Comparison of ENCODE assay signal across 24 cellular contexts in the genomic region with DNA sequence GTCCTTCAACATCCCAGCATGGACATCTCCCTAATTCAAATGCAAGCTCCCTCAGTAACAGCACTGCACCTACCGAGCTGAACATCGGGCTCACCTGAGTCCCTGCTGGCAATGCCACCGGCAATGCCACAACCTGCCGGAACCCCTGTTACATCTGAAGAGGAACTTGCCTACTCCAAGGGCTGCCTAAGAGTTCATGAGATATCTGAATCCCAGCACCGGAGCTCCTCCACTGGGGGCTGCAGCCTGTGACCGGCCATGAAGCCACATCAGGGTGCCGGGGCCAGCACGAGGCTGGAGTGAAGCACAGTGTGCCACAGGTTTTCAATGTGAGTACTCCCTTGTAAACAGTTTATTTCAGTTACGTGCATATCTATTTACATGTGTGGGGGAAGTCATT.
A peak's percentile ranks its signal among the peaks of the same experiment; 100 is the strongest.
DNase-seq lines count a peak whose midpoint lies in the region; ATAC-seq lines count a peak whose summit lies in the region.
"Had no signal": no experiment of that assay in that cellular context is flagged by ENCODE, and none has a peak within 500 bp of the region (broad histone marks: within the 10 kb centered on the region; RNA-seq: fewer than 3 reads in every experiment).

No MANE protein-coding gene starts in this region.

- CTCF ChIA-PET in activated CD4-positive, alpha-beta memory T cell treated with anti-CD3 and anti-CD28 coated beads for 36 hours (lab: Charles Lee) = interaction anchor here (1.4 kb wide), 1 partner anchor 18 kb away, joined by 3 read pairs; no protein-coding TSS in a partner anchor

- no peaks in the 10 kb centered on the region for H3K27me3 Mint-ChIP-seq in activated CD4-positive, alpha-beta memory T cell treated with anti-CD3 and anti-CD28 coated beads for 36 hours
- H3K27me3 Mint-ChIP-seq in effector memory CD8-positive, alpha-beta T cell = no peaks in the 10 kb centered on the region
- H3K27me3 Mint-ChIP-seq in stimulated activated memory B cell treated with anti-CD40 and anti-IgM and Interleukin-4, amounts not matched to agents 10 μg/mL and 1 μg/mL and 100 μg/mL, for 72 hours = no peaks in the 10 kb centered on the region
- H3K27me3 Mint-ChIP-seq: progenitor cell of endocrine pancreas had no signal

- H3K9me3 Mint-ChIP-seq in activated naive CD4-positive, alpha-beta T cell treated with anti-CD3 and anti-CD28 coated beads, Interleukin-2, amount 50 U/mL, for 72 hours = peaks cover 11 to 34% of the 10 kb centered on the region in 2 donors
- peaks cover 27% of the 10 kb centered on the region for H3K9me3 Mint-ChIP-seq in activated CD4-positive, alpha-beta memory T cell treated with anti-CD3 and anti-CD28 coated beads for 36 hours
- peaks cover 0 to 1% of the 10 kb centered on the region in 2 donors for H3K9me3 Mint-ChIP-seq in effector memory CD8-positive, alpha-beta T cell
- H3K9me3 Mint-ChIP-seq in stimulated activated memory B cell treated with anti-CD40 and anti-IgM and Interleukin-4, amounts not matched to agents 10 μg/mL and 1 μg/mL and 100 μg/mL, for 72 hours = peaks cover 27% of the 10 kb centered on the region

- no peak overlapping the region for H3K4me3 Mint-ChIP-seq in activated CD4-positive, alpha-beta memory T cell treated with anti-CD3 and anti-CD28 coated beads for 36 hours
- H3K4me3 Mint-ChIP-seq in effector memory CD8-positive, alpha-beta T cell = no peak overlapping the region
- no peak overlapping the region for H3K4me3 Mint-ChIP-seq in stimulated activated memory B cell treated with anti-CD40 and anti-IgM and Interleukin-4, amounts not matched to agents 10 μg/mL and 1 μg/mL and 100 μg/mL, for 72 hours
- H3K4me3 Mint-ChIP-seq: GM23338, HFFc6 had no signal

- ATAC-seq in activated naive CD4-positive, alpha-beta T cell treated with anti-CD3 and anti-CD28 coated beads, Interleukin-2, amount 50 U/mL, for 72 hours = no peak
- ATAC-seq in effector memory CD8-positive, alpha-beta T cell (replicated peaks) = no peak
- no peak for ATAC-seq in stimulated activated memory B cell treated with anti-CD40 and anti-IgM and Interleukin-4, amounts not matched to agents 10 μg/mL and 1 μg/mL and 100 μg/mL, for 72 hours
- ATAC-seq: foreskin keratinocyte, GM23338, heart right ventricle had no signal

- intact Hi-C loops in activated CD4-positive, alpha-beta memory T cell treated with anti-CD3 and anti-CD28 coated beads for 36 hours (cut with micrococcal nuclease) = no loop called here

- POLR2A ChIA-PET in activated CD4-positive, alpha-beta memory T cell treated with anti-CD3 and anti-CD28 coated beads for 36 hours (lab: Charles Lee) = interaction anchor here (1.0 to 1.7 kb wide), 2 partner anchors 10 to 14 kb away, joined by 3 read pairs; no protein-coding TSS in a partner anchor

- no peak for DNase-seq in activated naive CD4-positive, alpha-beta T cell treated with anti-CD3 and anti-CD28 coated beads, Interleukin-2, amount 50 U/mL, for 72 hours (ENCODE audit: low spot score in 2 of 2)
- DNase-seq in activated naive CD4-positive, alpha-beta T cell treated with Interleukin-2 at 50 U/mL for 16 hours = no peak
- no peak for DNase-seq in activated CD4-positive, alpha-beta memory T cell treated with anti-CD3 and anti-CD28 coated beads for 36 hours
- no peak for DNase-seq in effector memory CD8-positive, alpha-beta T cell
- no peak for DNase-seq in NCI-H1092 treated with DMSO at 0.1 percent for 48 hours (lab: John Stamatoyannopoulos, UW)
- DNase-seq in DMS114 treated with DMSO at 0.1 percent for 48 hours (lab: John Stamatoyannopoulos, UW; ENCODE audit: unreplicated experiment) = no peak
- DNase-seq: activated CD4-positive, alpha-beta T cell treated with anti-CD3 and anti-CD28 coated beads for 4 hours; activated CD8-positive, alpha-beta memory T cell treated with anti-CD3 and anti-CD28 coated beads, Interleukin-2, amount 50 U/mL, for 48 hours; activated gamma-delta T cell treated with Interleukin-2 at 50 U/mL for 16 hours; aorta; C1 segment of cervical spinal cord; foreskin keratinocyte; heart right ventricle; HFFc6; KG1; MM.1S; NCI-H1436; NCI-H82; RPMI8226; stimulated activated CD4-positive, alpha-beta T cell treated with anti-CD3 and anti-CD28 coated beads, Interleukin-4, amount 100 ng/mL, for 4 hours; stimulated activated naive CD4-positive, alpha-beta T cell treated with Interleukin-2 at 50 U/mL for 16 hours had no signal

- peaks cover 27 to 67% of the 10 kb centered on the region in 2 donors for H3K36me3 Mint-ChIP-seq in activated naive CD4-positive, alpha-beta T cell treated with anti-CD3 and anti-CD28 coated beads, Interleukin-2, amount 50 U/mL, for 72 hours
- peaks cover 34% of the 10 kb centered on the region for H3K36me3 Mint-ChIP-seq in activated CD4-positive, alpha-beta memory T cell treated with anti-CD3 and anti-CD28 coated beads for 36 hours
- peaks cover 12% of the 10 kb centered on the region for H3K36me3 Mint-ChIP-seq in effector memory CD8-positive, alpha-beta T cell (ENCODE audit: insufficient read depth)
- peaks cover 50% of the 10 kb centered on the region for H3K36me3 Mint-ChIP-seq in stimulated activated memory B cell treated with anti-CD40 and anti-IgM and Interleukin-4, amounts not matched to agents 10 μg/mL and 1 μg/mL and 100 μg/mL, for 72 hours

- peaks cover 51% of the 10 kb centered on the region for H3K4me1 Mint-ChIP-seq in activated CD4-positive, alpha-beta memory T cell treated with anti-CD3 and anti-CD28 coated beads for 36 hours (ENCODE audit: low read depth)
- peaks cover 29 to 34% of the 10 kb centered on the region in 2 donors for H3K4me1 Mint-ChIP-seq in effector memory CD8-positive, alpha-beta T cell (ENCODE audit: low read depth in 2 of 2)
- peaks cover 49% of the 10 kb centered on the region for H3K4me1 Mint-ChIP-seq in stimulated activated memory B cell treated with anti-CD40 and anti-IgM and Interleukin-4, amounts not matched to agents 10 μg/mL and 1 μg/mL and 100 μg/mL, for 72 hours

- peak overlapping the region; percentile 96 to 97 for H3K27ac Mint-ChIP-seq in activated naive CD4-positive, alpha-beta T cell treated with anti-CD3 and anti-CD28 coated beads, Interleukin-2, amount 50 U/mL, for 72 hours
- peak overlapping the region; percentile 100 for H3K27ac Mint-ChIP-seq in activated CD4-positive, alpha-beta memory T cell treated with anti-CD3 and anti-CD28 coated beads for 36 hours
- peak overlapping the region; percentile 97 to 99 for H3K27ac Mint-ChIP-seq in effector memory CD8-positive, alpha-beta T cell
- H3K27ac Mint-ChIP-seq in stimulated activated memory B cell treated with anti-CD40 and anti-IgM and Interleukin-4, amounts not matched to agents 10 μg/mL and 1 μg/mL and 100 μg/mL, for 72 hours = peak overlapping the region; percentile 99
- H3K27ac Mint-ChIP-seq: GM23338, HFFc6, progenitor cell of endocrine pancreas had no signal
